ENCODE assay signal across 8 cellular contexts in genomic region chr9:124216474-124217176, GRCh38. TPM values are rescaled to one million over a fixed set of nuclear protein-coding genes. Genes with fewer than 3 reads are reported as not detected.
DNase-seq lines count a peak whose midpoint lies in the region; ATAC-seq and TF ChIP-seq lines count a peak whose summit lies in the region.

No MANE protein-coding gene starts in this region.

- peaks cover 23 to 70% (median 50%) of the 10 kb centered on the region in 4 donors for H3K4me1 ChIP-seq in esophagus muscularis mucosa

- intact Hi-C loops in esophagus muscularis mucosa (cut with DNase I): no loop called here

- peaks cover 2% of the 10 kb centered on the region for H3K27me3 Mint-ChIP-seq in activated CD8-positive, alpha-beta T cell treated with anti-CD3 and anti-CD28 coated beads, Interleukin-2, amount 10 ng/mL, durations not matched to agents 7 days and 5 days (ENCODE audit: low read depth)

- POLR2A ChIA-PET in activated CD8-positive, alpha-beta T cell treated with anti-CD3 and anti-CD28 coated beads, Interleukin-2, amount 10 ng/mL, durations not matched to agents 7 days and 5 days (lab: Charles Lee): interaction anchor here (0.6 to 3.5 kb wide), 4 partner anchors 10 to 1311 kb away, joined by 3 to 19 read pairs (median 4); partner anchors contain the start of gene RC3H2

- ATAC-seq in HG03469 (IDR thresholded peaks at IDR 0.05; ENCODE audit: unreplicated experiment): peak; percentile 2
- peak; percentile 72 for ATAC-seq in activated CD8-positive, alpha-beta T cell treated with anti-CD3 and anti-CD28 coated beads, Interleukin-2, amount 10 ng/mL, durations not matched to agents 7 days and 5 days
- peak; percentile 77 for ATAC-seq in stimulated activated effector memory CD8-positive, alpha-beta T cell treated with anti-CD3 and anti-CD28 coated beads, Interleukin-12 subunit alpha, Interleukin-12 subunit beta, amount 100 ng/mL, for 72 hours
- ATAC-seq in HG03457 (IDR thresholded peaks at IDR 0.05; ENCODE audit: unreplicated experiment): no peak

- TF ChIP-seq CTCF in GM06990 (IDR thresholded peaks at IDR 0.05; ENCODE audit: insufficient read depth, low read length, poor library complexity, severe bottlenecking) (no peak), esophagus muscularis mucosa (IDR thresholded peaks at IDR 0.05) (no peak)

- H3K4me3 Mint-ChIP-seq in activated CD8-positive, alpha-beta T cell treated with anti-CD3 and anti-CD28 coated beads, Interleukin-2, amount 10 ng/mL, durations not matched to agents 7 days and 5 days: peak overlapping the region; percentile 68
- peak overlapping the region; percentile 70 for H3K4me3 Mint-ChIP-seq in stimulated activated effector memory CD8-positive, alpha-beta T cell treated with anti-CD3 and anti-CD28 coated beads, Interleukin-12 subunit alpha, Interleukin-12 subunit beta, amount 100 ng/mL, for 72 hours

- TF ChIP-seq POLR2A in esophagus muscularis mucosa (IDR thresholded peaks at IDR 0.05; ENCODE audit: low read depth): no peak

- CTCF ChIA-PET in activated CD8-positive, alpha-beta T cell treated with anti-CD3 and anti-CD28 coated beads, Interleukin-2, amount 10 ng/mL, durations not matched to agents 7 days and 5 days (lab: Charles Lee): interaction anchor here (0.9 to 2.0 kb wide), 6 partner anchors 8 to 90 kb away, joined by 3 to 8 read pairs (median 3); no protein-coding TSS in a partner anchor

- H3K27ac ChIP-seq in esophagus muscularis mucosa (replicated peaks in 1 of 4): peak overlapping the region in 2 of 4 donors; percentile 7 to 31

- 60% methylated on average over 8 of the region's 9 CpGs for WGBS in esophagus muscularis mucosa

- no peaks in the 10 kb centered on the region for H3K9me3 ChIP-seq in esophagus muscularis mucosa

- no peaks in the 10 kb centered on the region for H3K36me3 ChIP-seq in GM06990 (ENCODE audit: control insufficient read depth, insufficient read depth, low read length)
- no peaks in the 10 kb centered on the region for H3K36me3 ChIP-seq in esophagus muscularis mucosa

- H3K4me3 ChIP-seq in GM06990 (replicated peaks; ENCODE audit: low read depth, low read length) (peak overlapping the region; percentile 16), esophagus muscularis mucosa (no peak overlapping the region)

- H3K27ac Mint-ChIP-seq in activated CD8-positive, alpha-beta T cell treated with anti-CD3 and anti-CD28 coated beads, Interleukin-2, amount 10 ng/mL, durations not matched to agents 7 days and 5 days: peak overlapping the region; percentile 95
- peak overlapping the region; percentile 98 for H3K27ac Mint-ChIP-seq in stimulated activated effector memory CD8-positive, alpha-beta T cell treated with anti-CD3 and anti-CD28 coated beads, Interleukin-12 subunit alpha, Interleukin-12 subunit beta, amount 100 ng/mL, for 72 hours

- DNase-seq in GM06990 (ENCODE audit: extremely low read depth, insufficient read length) (peak; percentile 87), iPS-NIHi7 (ENCODE audit: extremely low spot score) (peak; percentile 9), esophagus muscularis mucosa (ENCODE audit: extremely low spot score) (no peak), OCI-M2 (lab: John Stamatoyannopoulos, UW; ENCODE audit: unreplicated experiment) (no peak)
- DNase-seq in activated CD8-positive, alpha-beta T cell treated with anti-CD3 and anti-CD28 coated beads, Interleukin-2, amount 10 ng/mL, durations not matched to agents 7 days and 5 days: peak; percentile 81
- DNase-seq in stimulated activated effector memory CD8-positive, alpha-beta T cell treated with anti-CD3 and anti-CD28 coated beads, Interleukin-12 subunit alpha, Interleukin-12 subunit beta, amount 100 ng/mL, for 72 hours (ENCODE audit: low spot score in 2 of 2): peak; percentile 40 to 79

- H3K9me3 Mint-ChIP-seq in activated CD8-positive, alpha-beta T cell treated with anti-CD3 and anti-CD28 coated beads, Interleukin-2, amount 10 ng/mL, durations not matched to agents 7 days and 5 days (ENCODE audit: insufficient read depth): no peaks in the 10 kb centered on the region
- no peaks in the 10 kb centered on the region for H3K9me3 Mint-ChIP-seq in stimulated activated effector memory CD8-positive, alpha-beta T cell treated with anti-CD3 and anti-CD28 coated beads, Interleukin-12 subunit alpha, Interleukin-12 subunit beta, amount 100 ng/mL, for 72 hours

- TF ChIP-seq EP300 in esophagus muscularis mucosa (IDR thresholded peaks at IDR 0.05): no peak

- H3K4me1 Mint-ChIP-seq in activated CD8-positive, alpha-beta T cell treated with anti-CD3 and anti-CD28 coated beads, Interleukin-2, amount 10 ng/mL, durations not matched to agents 7 days and 5 days (ENCODE audit: low read depth): peaks cover 76% of the 10 kb centered on the region
- H3K4me1 Mint-ChIP-seq in stimulated activated effector memory CD8-positive, alpha-beta T cell treated with anti-CD3 and anti-CD28 coated beads, Interleukin-12 subunit alpha, Interleukin-12 subunit beta, amount 100 ng/mL, for 72 hours: peaks cover 68% of the 10 kb centered on the region

- H3K36me3 Mint-ChIP-seq in activated CD8-positive, alpha-beta T cell treated with anti-CD3 and anti-CD28 coated beads, Interleukin-2, amount 10 ng/mL, durations not matched to agents 7 days and 5 days (ENCODE audit: low read depth): no peaks in the 10 kb centered on the region
- peaks cover 15% of the 10 kb centered on the region for H3K36me3 Mint-ChIP-seq in stimulated activated effector memory CD8-positive, alpha-beta T cell treated with anti-CD3 and anti-CD28 coated beads, Interleukin-12 subunit alpha, Interleukin-12 subunit beta, amount 100 ng/mL, for 72 hours

- no peaks in the 10 kb centered on the region for H3K27me3 ChIP-seq in GM06990 (replicated peaks; ENCODE audit: control insufficient read depth, insufficient read depth, low read length)
- H3K27me3 ChIP-seq in esophagus muscularis mucosa: peaks cover 0 to 6% (median 0%) of the 10 kb centered on the region in 4 donors

RNA-seq across cellular contexts. Expression of gene NEK6, which starts 41.1 kb away (rescaled TPM):
- 10 to 100 TPM; 19.9 to 20.9 TPM for total RNA-seq in activated CD8-positive, alpha-beta T cell treated with anti-CD3 and anti-CD28 coated beads, Interleukin-2, amount 10 ng/mL, durations not matched to agents 7 days and 5 days
- 10 to 100 TPM; 14.1 to 21.9 (median 15.1) TPM for total RNA-seq in esophagus muscularis mucosa

Comparison
In these comparisons a context has a peak if more than half of its experiments do, and no peak if none do; other contexts are left out.
1. DNase-seq: peak in GM06990 (single experiment), activated CD8-positive, alpha-beta T cell treated with anti-CD3 and anti-CD28 coated beads, Interleukin-2, amount 10 ng/mL, durations not matched to agents 7 days and 5 days (single experiment), iPS-NIHi7 (single experiment) and stimulated activated effector memory CD8-positive, alpha-beta T cell treated with anti-CD3 and anti-CD28 coated beads, Interleukin-12 subunit alpha, Interleukin-12 subunit beta, amount 100 ng/mL, for 72 hours (2 of 2); none in esophagus muscularis mucosa (single experiment) and OCI-M2 (single experiment).